In genomic region chr9:128098017-128098935, GRCh38 we compare ENCODE assay signal across 8 cellular contexts. TPM values are rescaled to one million over a fixed set of nuclear protein-coding genes. Genes with fewer than 3 reads are reported as not detected.
DNase-seq lines count a peak whose midpoint lies in the region; ATAC-seq and TF ChIP-seq lines count a peak whose summit lies in the region.

No MANE protein-coding gene starts in this region.

- H3F3A ChIP-seq in PC-9 (ENCODE audit: insufficient read depth, low read depth): peaks cover 36% of the 10 kb centered on the region

- H2AFZ ChIP-seq in PC-9: 0 out of 2 replicates have a peak overlapping the region, but pooled peaks have one; percentile 31

- peak overlapping the region; percentile 98 for H3K4me2 ChIP-seq in PC-9

- no peaks in the 10 kb centered on the region for H3K27me3 ChIP-seq in PC-9 (ENCODE audit: insufficient read depth, low read depth)
- H3K27me3 ChIP-seq in naive thymus-derived CD4-positive, alpha-beta T cell (ENCODE audit: control insufficient read depth in 2 of 2, insufficient read depth in 2 of 2, low read length in 2 of 2): no peaks in the 10 kb centered on the region

- peak overlapping the region; percentile 82 for H3K27ac ChIP-seq in PC-9
- peak overlapping the region; percentile 37 for H3K27ac ChIP-seq in naive thymus-derived CD4-positive, alpha-beta T cell (ENCODE audit: low read depth, low read length)

- H4K20me1 ChIP-seq in PC-9 (ENCODE audit: insufficient read depth): peaks cover 9% of the 10 kb centered on the region; the same call in 1 of the 2 replicates

- H3K4me1 Mint-ChIP-seq in naive thymus-derived CD4-positive, alpha-beta T cell: peaks cover 37 to 84% (median 67%) of the 10 kb centered on the region in 7 donors
- H3K4me1 Mint-ChIP-seq in stimulated activated naive B cell treated with anti-CD40 and anti-IgM and Interleukin-4, amounts not matched to agents 10 μg/mL and 1 μg/mL and 100 μg/mL, for 72 hours: peaks cover 39 to 75% of the 10 kb centered on the region in 2 donors

- POLR2A ChIA-PET in PC-9 (lab: Charles Lee; ENCODE audit: unreplicated experiment): interaction anchor here (0.8 to 0.9 kb wide), 2 partner anchors 124 to 577 kb away, joined by 4 to 8 read pairs; no protein-coding TSS in a partner anchor
- POLR2A ChIA-PET in naive thymus-derived CD4-positive, alpha-beta T cell (lab: Charles Lee): interaction anchor here (0.6 to 1.5 kb wide), 3 partner anchors 19 to 122 kb away, joined by 3 to 5 read pairs (median 3); no protein-coding TSS in a partner anchor

- peaks cover 51% of the 10 kb centered on the region for H3K79me2 ChIP-seq in PC-9 (ENCODE audit: low read depth)

- in situ Hi-C loops in ACHN (cut with HindIII; ENCODE audit: low pct_ligation_motif_present, low pct_unique_long_range_greater_than_20kb, low sequenced_read_pairs): no loop called here

- peak overlapping the region in 9 of 10 donors; percentile 52 to 74 (median 62) for H3K4me3 Mint-ChIP-seq in naive thymus-derived CD4-positive, alpha-beta T cell
- H3K4me3 Mint-ChIP-seq in stimulated activated naive B cell treated with anti-CD40 and anti-IgM and Interleukin-4, amounts not matched to agents 10 μg/mL and 1 μg/mL and 100 μg/mL, for 72 hours: peak overlapping the region; percentile 32 to 60

- H3K4me3 ChIP-seq in PC-9: peak overlapping the region; percentile 56
- H3K4me3 ChIP-seq in naive thymus-derived CD4-positive, alpha-beta T cell (ENCODE audit: low read length): peak overlapping the region; percentile 17

- H3K9me2 ChIP-seq in PC-9 (ENCODE audit: insufficient read depth): no peaks in the 10 kb centered on the region

- intact Hi-C loops in PC-9 (cut with micrococcal nuclease; ENCODE audit: unreplicated experiment): loop anchor here (2.0 to 5.0 kb wide), 4 partner anchors 19 to 161 kb away; partner anchors contain the start of genes DPM2 and SLC25A25
- intact Hi-C loops in naive thymus-derived CD4-positive, alpha-beta T cell (cut with micrococcal nuclease): no loop called here

- H3K27ac Mint-ChIP-seq in naive thymus-derived CD4-positive, alpha-beta T cell: peak overlapping the region; percentile 34 to 88 (median 64)
- H3K27ac Mint-ChIP-seq in stimulated activated naive B cell treated with anti-CD40 and anti-IgM and Interleukin-4, amounts not matched to agents 10 μg/mL and 1 μg/mL and 100 μg/mL, for 72 hours: peak overlapping the region; percentile 69

- peaks cover 0 to 22% (median 6%) of the 10 kb centered on the region in 5 donors for H3K36me3 Mint-ChIP-seq in naive thymus-derived CD4-positive, alpha-beta T cell
- H3K36me3 Mint-ChIP-seq in stimulated activated naive B cell treated with anti-CD40 and anti-IgM and Interleukin-4, amounts not matched to agents 10 μg/mL and 1 μg/mL and 100 μg/mL, for 72 hours: peaks cover 37 to 38% of the 10 kb centered on the region in 2 donors

- DNase-seq in ACHN: peak; percentile 96
- DNase-seq in HUDEP-2 (lab: John Stamatoyannopoulos, UW; ENCODE audit: unreplicated experiment in 76 of 76): peak in 72 of 76 experiments; percentile 27 to 88 (median 74)
- peak; percentile 95 to 97 for DNase-seq in PC-9
- DNase-seq in activated effector memory CD4-positive, alpha-beta T cell treated with Interleukin-2 at 50 U/mL for 16 hours: peak; percentile 10
- peak; percentile 97 for DNase-seq in fibroblast of peridontal ligament (ENCODE audit: extremely low read depth)
- DNase-seq in naive thymus-derived CD4-positive, alpha-beta T cell: peak in 8 of 9 donors; percentile 37 to 81 (median 52)
- DNase-seq in stimulated activated naive B cell treated with anti-CD40 and anti-IgM and Interleukin-4, amounts not matched to agents 10 μg/mL and 1 μg/mL and 100 μg/mL, for 72 hours: no peak

- ATAC-seq in naive thymus-derived CD4-positive, alpha-beta T cell: peak; percentile 73
- peak; percentile 11 to 35 for ATAC-seq in stimulated activated naive B cell treated with anti-CD40 and anti-IgM and Interleukin-4, amounts not matched to agents 10 μg/mL and 1 μg/mL and 100 μg/mL, for 72 hours (replicated peaks)
- ATAC-seq in HG03280 (IDR thresholded peaks at IDR 0.05; ENCODE audit: unreplicated experiment): no peak

- no peaks in the 10 kb centered on the region for H3K36me3 ChIP-seq in PC-9 (ENCODE audit: low read depth)
- peaks cover 0 to 29% (median 0%) of the 10 kb centered on the region in 3 experiments for H3K36me3 ChIP-seq in naive thymus-derived CD4-positive, alpha-beta T cell (ENCODE audit: control insufficient read depth in 2 of 3, insufficient read depth in 3 of 3, low read length in 3 of 3)

- TF ChIP-seq CTCF in PC-9 (conservative IDR thresholded peaks at IDR 0.05): no peak

- TSS peak; percentile 75 for BruUV-seq in PC-9 (replicated peaks; lab: Mats Ljungman, UMichigan)

- H3K9me3 ChIP-seq in PC-9 (ENCODE audit: insufficient read depth, low read depth): no peaks in the 10 kb centered on the region
- no peaks in the 10 kb centered on the region for H3K9me3 ChIP-seq in naive thymus-derived CD4-positive, alpha-beta T cell (ENCODE audit: control insufficient read depth in 2 of 3, low read length in 3 of 3)

- no peaks in the 10 kb centered on the region for H3K27me3 Mint-ChIP-seq in naive thymus-derived CD4-positive, alpha-beta T cell
- no peaks in the 10 kb centered on the region for H3K27me3 Mint-ChIP-seq in stimulated activated naive B cell treated with anti-CD40 and anti-IgM and Interleukin-4, amounts not matched to agents 10 μg/mL and 1 μg/mL and 100 μg/mL, for 72 hours

- CTCF ChIA-PET in PC-9 (lab: Charles Lee): interaction anchor here (1.0 to 1.2 kb wide), 3 partner anchors 10 to 31 kb away, joined by 3 to 5 read pairs (median 3); partner anchors contain the start of gene NAIF1
- CTCF ChIA-PET in naive thymus-derived CD4-positive, alpha-beta T cell (lab: Charles Lee): interaction anchor here (0.5 to 1.1 kb wide), 4 partner anchors 9 to 146 kb away, joined by 3 to 5 read pairs (median 3); no protein-coding TSS in a partner anchor

- no peaks in the 10 kb centered on the region for H3K9me3 Mint-ChIP-seq in naive thymus-derived CD4-positive, alpha-beta T cell
- no peaks in the 10 kb centered on the region for H3K9me3 Mint-ChIP-seq in stimulated activated naive B cell treated with anti-CD40 and anti-IgM and Interleukin-4, amounts not matched to agents 10 μg/mL and 1 μg/mL and 100 μg/mL, for 72 hours

- H3K4me1 ChIP-seq in PC-9 (replicated peaks; ENCODE audit: insufficient read depth): peaks cover 41% of the 10 kb centered on the region
- peaks cover 14 to 51% of the 10 kb centered on the region in 2 donors for H3K4me1 ChIP-seq in naive thymus-derived CD4-positive, alpha-beta T cell (ENCODE audit: control insufficient read depth in 2 of 2, insufficient read depth in 2 of 2, low read length in 2 of 2)

RNA-seq across cellular contexts. Expression of gene PTGES2, which starts 29.3 kb away (rescaled TPM):
- total RNA-seq in PC-9 (2021): 95.2 and 124 TPM in 2 replicates
- total RNA-seq in naive thymus-derived CD4-positive, alpha-beta T cell: 10 to 100 TPM; 52.0 to 70.8 (median 61.3) TPM
- polyA plus RNA-seq in naive thymus-derived CD4-positive, alpha-beta T cell: 10 to 100 TPM; 32.3 to 36.1 TPM

RNA-seq across cellular contexts. Expression of gene SLC25A25, which starts 30.2 kb away (rescaled TPM):
- 11.7 and 13.4 TPM in 2 replicates for total RNA-seq in PC-9 (2021)
- 10 to 100 TPM; 12.4 to 26.3 (median 15.1) TPM for total RNA-seq in naive thymus-derived CD4-positive, alpha-beta T cell
- 10 to 100 TPM in 1 of 2 donors, 1 to 10 TPM in 1; 8.4 to 14.7 TPM for polyA plus RNA-seq in naive thymus-derived CD4-positive, alpha-beta T cell

RNA-seq across cellular contexts. Expression of gene NAIF1, which starts 31.2 kb away (rescaled TPM):
- total RNA-seq in PC-9 (2021): 16.1 and 17.3 TPM in 2 replicates
- total RNA-seq in naive thymus-derived CD4-positive, alpha-beta T cell: 10 to 100 TPM; 10.7 to 13.3 (median 11.8) TPM
- 10 to 100 TPM in 1 of 2 donors, 1 to 10 TPM in 1; 8.6 to 14.8 TPM for polyA plus RNA-seq in naive thymus-derived CD4-positive, alpha-beta T cell

RNA-seq across cellular contexts. Expression of gene LCN2, which starts 51.0 kb away (rescaled TPM):
- 430 and 537 TPM in 2 replicates for total RNA-seq in PC-9 (2021)
- not detected for total RNA-seq in naive thymus-derived CD4-positive, alpha-beta T cell
- not detected for polyA plus RNA-seq in naive thymus-derived CD4-positive, alpha-beta T cell
